5 cellular contexts compared by ENCODE assay signal in the genomic region with DNA sequence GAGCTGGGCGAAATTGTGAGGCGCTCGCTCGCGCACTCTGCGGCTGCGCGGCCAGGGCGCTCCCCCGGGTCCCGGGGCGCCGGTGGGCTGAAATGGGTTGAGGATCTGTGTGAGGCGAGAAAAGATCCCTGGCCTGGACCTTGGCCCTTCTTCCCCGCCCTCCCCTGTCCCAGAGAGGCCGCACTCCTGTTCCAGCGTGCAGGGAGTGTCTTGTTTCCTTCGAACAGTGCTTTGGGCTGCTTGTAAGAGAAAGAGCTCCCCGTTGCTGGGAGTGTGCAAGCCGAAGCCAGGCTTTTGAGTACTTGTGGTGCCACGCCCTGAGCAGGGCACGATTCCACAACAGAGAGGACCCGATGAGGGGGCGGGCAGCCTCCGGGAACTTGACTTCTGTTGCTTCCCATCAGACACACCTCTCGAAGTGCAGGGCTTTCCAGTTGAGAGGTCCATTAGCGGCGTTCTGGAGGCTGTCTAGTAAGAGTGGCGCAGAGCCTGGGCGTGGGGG. TPM values are rescaled to one million over a fixed set of nuclear protein-coding genes. Genes with fewer than 3 reads are reported as not detected.
DNase-seq lines count a peak whose midpoint lies in the region; TF ChIP-seq lines count a peak whose summit lies in the region.

No MANE protein-coding gene starts in this region.

- no peak overlapping the region for H2BK15ac ChIP-seq in H9 (ENCODE audit: low read depth, low read length)

- H3K27me3 Mint-ChIP-seq in H9 (ENCODE audit: low read depth) = peaks cover 3% of the 10 kb centered on the region; the same call in 1 of the 2 replicates

- no peak for DNase-seq in H9
- peak; percentile 35 for DNase-seq in activated CD4-positive, alpha-beta T cell treated with anti-CD3 and anti-CD28 coated beads, Interleukin-2, amount 50 U/mL, for 48 hours
- DNase-seq in lower leg skin (ENCODE audit: low spot score in 2 of 2) = peak in 1 of 2 donors; percentile 30
- DNase-seq in NCI-H1694 (lab: John Stamatoyannopoulos, UW) = no peak
- DNase-seq in pons (ENCODE audit: low spot score) = no peak

- no peak overlapping the region for H2BK20ac ChIP-seq in H9 (ENCODE audit: low read depth, low read length, poor library complexity, severe bottlenecking)

- no peaks in the 10 kb centered on the region for H3K9me3 ChIP-seq in H9 (ENCODE audit: control insufficient read depth, low read depth, low read length)

- peak overlapping the region; percentile 72 for H3K4me2 ChIP-seq in H9 (ENCODE audit: insufficient read depth, insufficient read length, low read length)

- peaks cover 2% of the 10 kb centered on the region for H3K79me1 ChIP-seq in H9 (ENCODE audit: insufficient read depth, low read depth, low read length, poor library complexity, severe bottlenecking)

- H3K4ac ChIP-seq in H9 (ENCODE audit: low read depth, low read length) = no peak overlapping the region

- no peak overlapping the region for H2AK5ac ChIP-seq in H9 (ENCODE audit: insufficient read length, low read length)

- H3K4me3 Mint-ChIP-seq in H9 = peak overlapping the region; percentile 88 to 95

- no peak overlapping the region for H4K8ac ChIP-seq in H9 (replicated peaks; ENCODE audit: insufficient read length, low read depth, low read length)

- H3K14ac ChIP-seq in H9 (ENCODE audit: insufficient read depth, low read length) = no peak overlapping the region

- no peak overlapping the region for H3T11ph ChIP-seq in H9 (ENCODE audit: low read length)

- H3K56ac ChIP-seq in H9 (ENCODE audit: insufficient read length, low read depth, low read length) = no peak overlapping the region

- H3K18ac ChIP-seq in H9 (ENCODE audit: insufficient read length, low read depth, low read length) = no peak overlapping the region

- no peak overlapping the region for H4K5ac ChIP-seq in H9 (ENCODE audit: insufficient read length, low read depth, low read length)

- H4K91ac ChIP-seq in H9 (ENCODE audit: insufficient read length, low read depth, low read length) = no peak overlapping the region

- no peak overlapping the region for H3K27ac ChIP-seq in H9 (ENCODE audit: insufficient read length, low read depth, low read length)

- peak overlapping the region; percentile 54 for H3K4me3 ChIP-seq in lower leg skin (ENCODE audit: low read depth, poor library complexity, severe bottlenecking)

- no CpG with 5 or more reads among the region's 30 CpGs for WGBS in H9 (ENCODE audit: extremely low coverage, insufficient read length, low lambda C conversion rate)
- WGBS in lower leg skin, 2 donors = 1 to 2% methylated on average over 21 to 30 of the region's 30 CpGs

- H4K20me1 ChIP-seq in H9 (ENCODE audit: control insufficient read depth, insufficient read depth, insufficient read length) = peaks cover 2% of the 10 kb centered on the region

- no peak overlapping the region for H2BK120ac ChIP-seq in H9 (ENCODE audit: low read depth, low read length, poor library complexity, severe bottlenecking)

- no peaks in the 10 kb centered on the region; the same call in 1 of the 2 replicates for H3K4me1 ChIP-seq in H9 (ENCODE audit: insufficient read depth, low read length)

- TF ChIP-seq POLR2A in lower leg skin (IDR thresholded peaks at IDR 0.05) = no peak

- peaks cover 12% of the 10 kb centered on the region for H3K23me2 ChIP-seq in H9 (ENCODE audit: insufficient read length, low read depth, low read length, poor library complexity, severe bottlenecking)

- H2BK5ac ChIP-seq in H9 (ENCODE audit: insufficient read length, low read length) = no peak overlapping the region

- H3K9ac ChIP-seq in H9 (ENCODE audit: extremely low read depth, insufficient read length, low read length) = peak overlapping the region; percentile 75

- no peak overlapping the region for H3K23ac ChIP-seq in H9 (ENCODE audit: insufficient read length, low read depth, low read length)

- peak overlapping the region in 2 of 3 experiments; percentile 68 to 79; a peak in 2 of 7 replicates for H3K27ac Mint-ChIP-seq in H9

- no peak overlapping the region for H2BK12ac ChIP-seq in H9 (ENCODE audit: insufficient read length, low read depth, low read length)

- H3K27me3 ChIP-seq in H9 (ENCODE audit: insufficient read depth, low read length) = no peaks in the 10 kb centered on the region

- no peak overlapping the region for H2AFZ ChIP-seq in H9 (ENCODE audit: low read length)

- H3K9me3 Mint-ChIP-seq in H9 = no peaks in the 10 kb centered on the region

- TF ChIP-seq CTCF in H9 (conservative IDR thresholded peaks at IDR 0.05) = no peak
- TF ChIP-seq CTCF in lower leg skin (IDR thresholded peaks at IDR 0.05) = no peak

- peaks cover 3 to 17% of the 10 kb centered on the region in 2 experiments for H3K4me1 Mint-ChIP-seq in H9

- H3K79me2 ChIP-seq in H9 (ENCODE audit: insufficient read depth, low read length) = peaks cover 6% of the 10 kb centered on the region; the same call in 1 of the 2 replicates

- H3K36me3 Mint-ChIP-seq in H9 (ENCODE audit: insufficient read depth in 1 of 3, low read depth in 3 of 3) = peaks cover 5 to 22% (median 14%) of the 10 kb centered on the region in 3 experiments; a peak in 6 of 7 replicates

- intact Hi-C loops in lower leg skin (cut with DNase I; ENCODE audit: low total_unique reads) = no loop called here

RNA-seq across cellular contexts. Expression of gene DOLPP1, which starts 0.5 kb away (rescaled TPM):
- total RNA-seq in H9 (2021) (42.6 and 43.3 TPM in 2 replicates), lower leg skin (10 to 100 TPM in 2 of 4 donors, 1 to 10 TPM in 2; 7.5 to 14.0 (median 10.7) TPM)

RNA-seq across cellular contexts. Expression of gene CRAT, which starts 29.2 kb away (rescaled TPM):
- total RNA-seq in H9 (2021) (15.0 and 15.7 TPM in 2 replicates), lower leg skin (10 to 100 TPM; 13.7 to 78.2 (median 31.3) TPM)

RNA-seq across cellular contexts. Expression of gene PTPA, which starts 29.8 kb away (rescaled TPM):
- 140 and 145 TPM in 2 replicates for total RNA-seq in H9 (2021)
- 100 to 1,000 TPM in 1 of 4 donors, 10 to 100 TPM in 3; 62.9 to 104 (median 73.8) TPM for total RNA-seq in lower leg skin

RNA-seq across cellular contexts. Expression of gene MIGA2, which starts 45.0 kb away (rescaled TPM):
- total RNA-seq in H9 (2021) (37.8 and 38.8 TPM in 2 replicates), lower leg skin (10 to 100 TPM; 37.7 to 66.1 (median 47.4) TPM)

RNA-seq across cellular contexts. Expression of gene SH3GLB2, which starts 53.3 kb away (rescaled TPM):
- total RNA-seq in H9 (2021) (69.0 and 69.5 TPM in 2 replicates), lower leg skin (100 to 1,000 TPM; 177 to 378 (median 207) TPM)

Comparison
In these comparisons a context has a peak if more than half of its experiments do, and no peak if none do; other contexts are left out.
1. DNase-seq: peak in activated CD4-positive, alpha-beta T cell treated with anti-CD3 and anti-CD28 coated beads, Interleukin-2, amount 50 U/mL, for 48 hours (2 of 2); none in H9 (single experiment), NCI-H1694 (single experiment) and pons (single experiment).